Comparison of ENCODE assay signal across 1 cellular context in the genomic region with DNA sequence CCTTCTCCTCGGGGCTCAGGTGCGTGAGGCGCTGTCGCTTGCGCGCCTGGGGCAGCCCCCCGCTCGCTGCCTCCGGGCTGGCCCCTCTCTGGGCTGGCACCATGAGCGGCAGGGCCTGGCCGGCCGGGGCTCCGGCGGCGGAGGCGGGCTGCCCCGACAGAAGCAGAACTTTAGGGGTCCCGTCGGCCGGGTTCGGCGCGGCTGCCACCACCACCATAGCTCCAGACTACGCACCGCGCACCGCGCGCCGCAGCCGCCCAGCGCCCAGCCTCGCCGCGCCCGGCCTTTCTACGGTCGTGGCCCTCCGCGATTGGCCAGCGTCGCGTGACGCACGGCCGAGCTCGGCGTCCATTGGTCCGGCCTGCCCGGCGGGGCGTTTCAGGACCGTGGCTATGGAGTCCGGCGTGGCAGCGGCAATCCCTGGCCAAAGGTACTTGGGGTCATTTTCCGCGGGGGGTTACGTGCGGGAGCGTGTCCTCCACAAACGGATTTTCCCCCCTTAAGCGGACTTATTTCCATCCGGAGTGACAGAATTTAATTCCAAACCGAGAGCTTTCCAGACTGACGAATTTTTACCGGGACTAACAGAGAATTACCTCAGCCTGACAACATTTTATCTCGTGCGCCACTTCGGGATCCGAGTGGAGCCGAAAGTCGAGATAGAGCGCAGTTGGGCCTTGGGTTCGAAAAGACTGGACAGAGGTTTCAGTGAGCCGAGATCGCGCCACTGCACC.
TF ChIP-seq lines count a peak whose summit lies in the region.

TSS of gene XBP1 (minus strand) at position 262 of the 734 bp plus-strand sequence.

TF ChIP-seq in K562, 482 proteins besides CTCF, POLR2A, EP300 and RAD21 (continued from another document and continues in another):
- TF ChIP-seq, protein P1, sequence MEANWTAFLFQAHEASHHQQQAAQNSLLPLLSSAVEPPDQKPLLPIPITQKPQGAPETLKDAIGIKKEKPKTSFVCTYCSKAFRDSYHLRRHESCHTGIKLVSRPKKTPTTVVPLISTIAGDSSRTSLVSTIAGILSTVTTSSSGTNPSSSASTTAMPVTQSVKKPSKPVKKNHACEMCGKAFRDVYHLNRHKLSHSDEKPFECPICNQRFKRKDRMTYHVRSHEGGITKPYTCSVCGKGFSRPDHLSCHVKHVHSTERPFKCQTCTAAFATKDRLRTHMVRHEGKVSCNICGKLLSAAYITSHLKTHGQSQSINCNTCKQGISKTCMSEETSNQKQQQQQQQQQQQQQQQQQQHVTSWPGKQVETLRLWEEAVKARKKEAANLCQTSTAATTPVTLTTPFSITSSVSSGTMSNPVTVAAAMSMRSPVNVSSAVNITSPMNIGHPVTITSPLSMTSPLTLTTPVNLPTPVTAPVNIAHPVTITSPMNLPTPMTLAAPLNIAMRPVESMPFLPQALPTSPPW (CRISPR knock-in tag; IDR thresholded peaks at IDR 0.05): no peak; the same call in 1 of the 2 replicates
- no peak for TF ChIP-seq NFE2L1 (tag; IDR thresholded peaks at IDR 0.05; ENCODE audit: borderline replicate concordance, low read depth)
- peak in 1 of 2 experiments; percentile 68; a peak in 2 of 4 replicates for TF ChIP-seq ZMIZ1 (IDR thresholded peaks at IDR 0.05; ENCODE audit: low read depth in 2 of 2, low read length in 2 of 2)
- no peak for TF ChIP-seq MCM3 (IDR thresholded peaks at IDR 0.05)
- TF ChIP-seq, protein P2, sequence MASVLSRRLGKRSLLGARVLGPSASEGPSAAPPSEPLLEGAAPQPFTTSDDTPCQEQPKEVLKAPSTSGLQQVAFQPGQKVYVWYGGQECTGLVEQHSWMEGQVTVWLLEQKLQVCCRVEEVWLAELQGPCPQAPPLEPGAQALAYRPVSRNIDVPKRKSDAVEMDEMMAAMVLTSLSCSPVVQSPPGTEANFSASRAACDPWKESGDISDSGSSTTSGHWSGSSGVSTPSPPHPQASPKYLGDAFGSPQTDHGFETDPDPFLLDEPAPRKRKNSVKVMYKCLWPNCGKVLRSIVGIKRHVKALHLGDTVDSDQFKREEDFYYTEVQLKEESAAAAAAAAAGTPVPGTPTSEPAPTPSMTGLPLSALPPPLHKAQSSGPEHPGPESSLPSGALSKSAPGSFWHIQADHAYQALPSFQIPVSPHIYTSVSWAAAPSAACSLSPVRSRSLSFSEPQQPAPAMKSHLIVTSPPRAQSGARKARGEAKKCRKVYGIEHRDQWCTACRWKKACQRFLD (CRISPR knock-in tag; IDR thresholded peaks at IDR 0.05): no peak
- no peak for TF ChIP-seq CCAR2 (IDR thresholded peaks at IDR 0.05; ENCODE audit: low read depth, low read length)
- TF ChIP-seq NUFIP1 (IDR thresholded peaks at IDR 0.05; ENCODE audit: partially characterized antibody): no peak
- TF ChIP-seq SLC30A9 (CRISPR knock-in tag; IDR thresholded peaks at IDR 0.05): no peak
- TF ChIP-seq ZNF143 (CRISPR knock-in tag; IDR thresholded peaks at IDR 0.05): no peak
- peak; percentile 48; the same call in 1 of the 2 replicates for TF ChIP-seq CREB1 (IDR thresholded peaks at IDR 0.05)
- peak; percentile 86 for TF ChIP-seq CREB1 (CRISPR knock-in tag; IDR thresholded peaks at IDR 0.05)
- no peak for TF ChIP-seq CBX2 (IDR thresholded peaks at IDR 0.05; ENCODE audit: insufficient read depth, low read length, poor library complexity, severe bottlenecking)
- no peak for TF ChIP-seq MTF1 (CRISPR knock-in tag; IDR thresholded peaks at IDR 0.05; ENCODE audit: borderline replicate concordance)
- TF ChIP-seq, protein P3, sequence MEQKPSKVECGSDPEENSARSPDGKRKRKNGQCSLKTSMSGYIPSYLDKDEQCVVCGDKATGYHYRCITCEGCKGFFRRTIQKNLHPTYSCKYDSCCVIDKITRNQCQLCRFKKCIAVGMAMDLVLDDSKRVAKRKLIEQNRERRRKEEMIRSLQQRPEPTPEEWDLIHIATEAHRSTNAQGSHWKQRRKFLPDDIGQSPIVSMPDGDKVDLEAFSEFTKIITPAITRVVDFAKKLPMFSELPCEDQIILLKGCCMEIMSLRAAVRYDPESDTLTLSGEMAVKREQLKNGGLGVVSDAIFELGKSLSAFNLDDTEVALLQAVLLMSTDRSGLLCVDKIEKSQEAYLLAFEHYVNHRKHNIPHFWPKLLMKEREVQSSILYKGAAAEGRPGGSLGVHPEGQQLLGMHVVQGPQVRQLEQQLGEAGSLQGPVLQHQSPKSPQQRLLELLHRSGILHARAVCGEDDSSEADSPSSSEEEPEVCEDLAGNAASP (IDR thresholded peaks at IDR 0.05): no peak
- no peak for TF ChIP-seq RNF219 (CRISPR knock-in tag; IDR thresholded peaks at IDR 0.05)
- TF ChIP-seq CBX3 (IDR thresholded peaks at IDR 0.05; ENCODE audit: borderline replicate concordance in 1 of 2, low read length in 2 of 2): no peak
- TF ChIP-seq UBTF (IDR thresholded peaks at IDR 0.05; ENCODE audit: borderline replicate concordance in 1 of 2, low read depth in 2 of 2, low read length in 2 of 2): 0 out of 4 replicates have a peak, but pooled peaks of 1 of the 2 experiments have one; percentile 60
- no peak for TF ChIP-seq ZNF444 (CRISPR knock-in tag; IDR thresholded peaks at IDR 0.05)
- TF ChIP-seq, protein P4, sequence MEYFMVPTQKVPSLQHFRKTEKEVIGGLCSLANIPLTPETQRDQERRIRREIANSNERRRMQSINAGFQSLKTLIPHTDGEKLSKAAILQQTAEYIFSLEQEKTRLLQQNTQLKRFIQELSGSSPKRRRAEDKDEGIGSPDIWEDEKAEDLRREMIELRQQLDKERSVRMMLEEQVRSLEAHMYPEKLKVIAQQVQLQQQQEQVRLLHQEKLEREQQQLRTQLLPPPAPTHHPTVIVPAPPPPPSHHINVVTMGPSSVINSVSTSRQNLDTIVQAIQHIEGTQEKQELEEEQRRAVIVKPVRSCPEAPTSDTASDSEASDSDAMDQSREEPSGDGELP (CRISPR knock-in tag; IDR thresholded peaks at IDR 0.05; ENCODE audit: borderline replicate concordance): no peak
- no peak for TF ChIP-seq KLF10 (CRISPR knock-in tag; IDR thresholded peaks at IDR 0.05)
- no peak for TF ChIP-seq KDM2B (CRISPR knock-in tag; IDR thresholded peaks at IDR 0.05)
- TF ChIP-seq ZEB2 (IDR thresholded peaks at IDR 0.05): no peak
- TF ChIP-seq ZNF408 (CRISPR knock-in tag; IDR thresholded peaks at IDR 0.05; ENCODE audit: low read depth): no peak
- no peak for TF ChIP-seq CEBPG (CRISPR knock-in tag; IDR thresholded peaks at IDR 0.05)
- no peak for TF ChIP-seq CEBPG (tag; conservative IDR thresholded peaks at IDR 0.05 in 1 of 2, IDR thresholded peaks at IDR 0.05 in 1 of 2)
- no peak for TF ChIP-seq SAFB (IDR thresholded peaks at IDR 0.05; ENCODE audit: borderline replicate concordance, low read depth, low read length)
- TF ChIP-seq, protein P5, sequence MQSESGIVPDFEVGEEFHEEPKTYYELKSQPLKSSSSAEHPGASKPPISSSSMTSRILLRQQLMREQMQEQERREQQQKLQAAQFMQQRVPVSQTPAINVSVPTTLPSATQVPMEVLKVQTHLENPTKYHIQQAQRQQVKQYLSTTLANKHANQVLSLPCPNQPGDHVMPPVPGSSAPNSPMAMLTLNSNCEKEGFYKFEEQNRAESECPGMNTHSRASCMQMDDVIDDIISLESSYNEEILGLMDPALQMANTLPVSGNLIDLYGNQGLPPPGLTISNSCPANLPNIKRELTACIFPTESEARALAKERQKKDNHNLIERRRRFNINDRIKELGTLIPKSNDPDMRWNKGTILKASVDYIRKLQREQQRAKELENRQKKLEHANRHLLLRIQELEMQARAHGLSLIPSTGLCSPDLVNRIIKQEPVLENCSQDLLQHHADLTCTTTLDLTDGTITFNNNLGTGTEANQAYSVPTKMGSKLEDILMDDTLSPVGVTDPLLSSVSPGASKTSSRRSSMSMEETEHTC (IDR thresholded peaks at IDR 0.05): no peak
- TF ChIP-seq GMEB1 (CRISPR knock-in tag; IDR thresholded peaks at IDR 0.05): peak; percentile 50; the same call in 1 of the 2 replicates
- TF ChIP-seq ZKSCAN8 (CRISPR knock-in tag; IDR thresholded peaks at IDR 0.05): no peak
- TF ChIP-seq MEF2D (tag; conservative IDR thresholded peaks at IDR 0.05; ENCODE audit: low read depth): no peak
- no peak for TF ChIP-seq COPS2 (conservative IDR thresholded peaks at IDR 0.05)
- TF ChIP-seq ZNF384 (IDR thresholded peaks at IDR 0.05; ENCODE audit: low read depth, low read length): no peak
- TF ChIP-seq ZNF263 (CRISPR knock-in tag; IDR thresholded peaks at IDR 0.05; ENCODE audit: borderline replicate concordance): no peak
- TF ChIP-seq, protein P6, sequence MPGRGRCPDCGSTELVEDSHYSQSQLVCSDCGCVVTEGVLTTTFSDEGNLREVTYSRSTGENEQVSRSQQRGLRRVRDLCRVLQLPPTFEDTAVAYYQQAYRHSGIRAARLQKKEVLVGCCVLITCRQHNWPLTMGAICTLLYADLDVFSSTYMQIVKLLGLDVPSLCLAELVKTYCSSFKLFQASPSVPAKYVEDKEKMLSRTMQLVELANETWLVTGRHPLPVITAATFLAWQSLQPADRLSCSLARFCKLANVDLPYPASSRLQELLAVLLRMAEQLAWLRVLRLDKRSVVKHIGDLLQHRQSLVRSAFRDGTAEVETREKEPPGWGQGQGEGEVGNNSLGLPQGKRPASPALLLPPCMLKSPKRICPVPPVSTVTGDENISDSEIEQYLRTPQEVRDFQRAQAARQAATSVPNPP (IDR thresholded peaks at IDR 0.05; ENCODE audit: borderline replicate concordance, insufficient read depth, insufficient read length): no peak
- no peak for TF ChIP-seq NCOR1 (IDR thresholded peaks at IDR 0.05)
